In the genomic region with DNA sequence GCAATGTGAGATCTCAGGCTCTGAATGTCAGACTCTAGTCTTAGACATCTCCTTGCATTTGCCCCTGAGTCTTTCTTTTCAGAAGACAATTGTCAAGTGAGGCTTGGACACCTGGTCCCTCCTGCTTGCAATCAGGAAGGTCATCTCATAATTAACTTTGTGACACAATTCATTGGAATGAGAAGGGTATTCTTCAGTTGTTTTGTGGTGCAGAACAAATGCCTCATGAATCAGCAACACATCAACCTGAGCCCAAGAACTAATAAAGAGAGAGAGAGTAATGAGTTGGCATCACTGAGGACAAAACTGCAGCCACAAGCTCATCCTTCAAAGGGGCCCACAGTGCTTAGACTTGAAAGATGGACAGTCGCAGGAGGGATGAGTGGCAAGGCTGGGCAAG, we compare ENCODE assay signal across 26 cellular contexts.
"Had no signal": no experiment of that assay in that cellular context is flagged by ENCODE, and none has a peak within 500 bp of the region (broad histone marks: within the 10 kb centered on the region; RNA-seq: fewer than 3 reads in every experiment).

No MANE protein-coding gene starts in this region.

- H3K27me3 ChIP-seq: ascending aorta, cardiac muscle cell had no signal

- DNase-seq: activated B cell treated with CpG ODN at 0.5 μM for 24 hours; activated CD4-positive, alpha-beta memory T cell treated with anti-CD3 and anti-CD28 coated beads, Interleukin-2, amount 10 ng/mL, durations not matched to agents 7 days and 5 days; activated CD4-positive, alpha-beta T cell treated with anti-CD3 and anti-CD28 coated beads for 4 hours; activated CD4-positive, alpha-beta T cell treated with anti-CD3 and anti-CD28 coated beads, Interleukin-2, amount 10 ng/mL, durations not matched to agents 24 days and 14 days; activated CD4-positive, alpha-beta T cell treated with anti-CD3 and anti-CD28 coated beads, Interleukin-2, amount 50 U/mL, for 48 hours; activated CD4-positive, CD25-positive, alpha-beta regulatory T cell treated with anti-CD3 and anti-CD28 coated beads, Interleukin-2, amount 50 U/mL, for 72 hours; activated CD8-positive, alpha-beta memory T cell treated with anti-CD3 and anti-CD28 coated beads for 24 hours; activated CD8-positive, alpha-beta memory T cell treated with anti-CD3 and anti-CD28 coated beads, Interleukin-2, amount 10 ng/mL, durations not matched to agents 7 days and 5 days; activated CD8-positive, alpha-beta memory T cell treated with anti-CD3 and anti-CD28 coated beads, Interleukin-2, amount 50 U/mL, for 48 hours; activated CD8-positive, alpha-beta T cell treated with anti-CD3 and anti-CD28 coated beads, Interleukin-2, amount 10 ng/mL, durations not matched to agents 7 days and 5 days; activated effector memory CD4-positive, alpha-beta T cell treated with Interleukin-2 at 50 U/mL for 16 hours; activated gamma-delta T cell; activated naive CD4-positive, alpha-beta T cell treated with anti-CD3 and anti-CD28 coated beads, Interleukin-2, amount 10 ng/mL, durations not matched to agents 7 days and 5 days; activated naive CD4-positive, alpha-beta T cell treated with Interleukin-2 at 50 U/mL for 16 hours; activated naive CD8-positive, alpha-beta T cell treated with anti-CD3 and anti-CD28 coated beads, Interleukin-2, amount 10 ng/mL, durations not matched to agents 7 days and 5 days; activated naive CD8-positive, alpha-beta T cell treated with anti-CD3 and anti-CD28 coated beads, Interleukin-2, amount 50 U/mL, for 24 hours; activated T-cell treated with anti-CD3 and anti-CD28 coated beads, Interleukin-2, amount 50 U/mL, for 24 hours; activated T-cell treated with anti-CD3 and anti-CD28 coated beads, Interleukin-2, amount 50 U/mL, for 48 hours; amygdala; anterior cingulate cortex; caudate nucleus; T-helper 1 cell; T-helper 2 cell; T-helper 9 cell had no signal

- H3K4me3 ChIP-seq: ascending aorta, cardiac muscle cell had no signal

- H3K36me3 ChIP-seq: ascending aorta, cardiac muscle cell had no signal
